ENCODE assay signal across 37 cellular contexts in genomic region chr10:75999515-76000209, GRCh38.
"Had no signal": no experiment of that assay in that cellular context is flagged by ENCODE, and none has a peak within 500 bp of the region (broad histone marks: within the 10 kb centered on the region; RNA-seq: fewer than 3 reads in every experiment).

No MANE protein-coding gene starts in this region.

- H3K27me3 Mint-ChIP-seq: activated naive CD4-positive, alpha-beta T cell treated with anti-CD3 and anti-CD28 coated beads, Interleukin-2, amount 10 ng/mL, durations not matched to agents 7 days and 5 days; activated naive CD4-positive, alpha-beta T cell treated with anti-CD3 and anti-CD28 coated beads, Interleukin-2, amount 50 U/mL, for 24 hours; activated naive CD8-positive, alpha-beta T cell treated with anti-CD3 and anti-CD28 coated beads for 36 hours; activated naive CD8-positive, alpha-beta T cell treated with anti-CD3 and anti-CD28 coated beads, Interleukin-2, amount 10 ng/mL, durations not matched to agents 7 days and 5 days; activated naive CD8-positive, alpha-beta T cell treated with anti-CD3 and anti-CD28 coated beads, Interleukin-2, amount 50 U/mL, for 24 hours; activated T-cell treated with anti-CD3 and anti-CD28 coated beads, Interleukin-2, amount 50 U/mL, for 24 hours; activated T-helper 17 cell treated with anti-CD3 and anti-CD28 coated beads, Interleukin-2, amount 50 U/mL, for 72 hours; central memory CD8-positive, alpha-beta T cell had no signal

- H3K9me3 Mint-ChIP-seq: activated naive CD4-positive, alpha-beta T cell treated with anti-CD3 and anti-CD28 coated beads for 36 hours; activated naive CD4-positive, alpha-beta T cell treated with anti-CD3 and anti-CD28 coated beads, Interleukin-2, amount 10 ng/mL, durations not matched to agents 7 days and 5 days; activated naive CD4-positive, alpha-beta T cell treated with anti-CD3 and anti-CD28 coated beads, Interleukin-2, amount 50 U/mL, for 24 hours; activated naive CD4-positive, alpha-beta T cell treated with anti-CD3 and anti-CD28 coated beads, Interleukin-2, amount 50 U/mL, for 72 hours; activated naive CD8-positive, alpha-beta T cell treated with anti-CD3 and anti-CD28 coated beads for 36 hours; activated naive CD8-positive, alpha-beta T cell treated with anti-CD3 and anti-CD28 coated beads, Interleukin-2, amount 10 ng/mL, durations not matched to agents 7 days and 5 days; activated naive CD8-positive, alpha-beta T cell treated with anti-CD3 and anti-CD28 coated beads, Interleukin-2, amount 50 U/mL, for 24 hours; activated T-cell treated with anti-CD3 and anti-CD28 coated beads, Interleukin-2, amount 50 U/mL, for 24 hours; activated T-cell treated with anti-CD3 and anti-CD28 coated beads, Interleukin-2, amount 50 U/mL, for 4 hours; activated T-cell treated with anti-CD3 and anti-CD28 coated beads, Interleukin-2, amount 50 U/mL, for 72 hours; activated T-helper 1 cell treated with anti-CD3 and anti-CD28 coated beads, Interleukin-12 subunit alpha, Interleukin-12 subunit beta, Interleukin-2, Interleukin-4 antibody, amounts not matched to agents 30 ng/mL and 10 ng/mL and 1 ng/mL, durations not matched to agents 14 hours and 24 hours and 36 hours; activated T-helper 17 cell treated with anti-CD3 and anti-CD28 coated beads, Interleukin-2, amount 50 U/mL, for 72 hours; activated T-helper 2 cell treated with anti-CD3 and anti-CD28 coated beads, Interferon-gamma antibody, Interleukin-2, Interleukin-4, amounts not matched to agents 10 μg/mL and 5 μg/mL and 100 μg/mL, durations not matched to agents 14 hours and 24 hours and 36 hours; brain; central memory CD8-positive, alpha-beta T cell had no signal

- H3K9me3 ChIP-seq: adrenal gland, ascending aorta, body of pancreas, breast epithelium had no signal

- H3K4me1 Mint-ChIP-seq: activated naive CD4-positive, alpha-beta T cell treated with anti-CD3 and anti-CD28 coated beads, Interleukin-2, amount 10 ng/mL, durations not matched to agents 7 days and 5 days; activated naive CD4-positive, alpha-beta T cell treated with anti-CD3 and anti-CD28 coated beads, Interleukin-2, amount 50 U/mL, for 24 hours; activated naive CD8-positive, alpha-beta T cell treated with anti-CD3 and anti-CD28 coated beads for 36 hours; activated naive CD8-positive, alpha-beta T cell treated with anti-CD3 and anti-CD28 coated beads, Interleukin-2, amount 10 ng/mL, durations not matched to agents 7 days and 5 days; activated naive CD8-positive, alpha-beta T cell treated with anti-CD3 and anti-CD28 coated beads, Interleukin-2, amount 50 U/mL, for 24 hours; activated T-helper 17 cell treated with anti-CD3 and anti-CD28 coated beads, Interleukin-2, amount 50 U/mL, for 72 hours; central memory CD8-positive, alpha-beta T cell had no signal

- H3K27ac Mint-ChIP-seq: activated naive CD4-positive, alpha-beta T cell treated with anti-CD3 and anti-CD28 coated beads for 36 hours; activated naive CD4-positive, alpha-beta T cell treated with anti-CD3 and anti-CD28 coated beads, Interleukin-2, amount 10 ng/mL, durations not matched to agents 7 days and 5 days; activated naive CD4-positive, alpha-beta T cell treated with anti-CD3 and anti-CD28 coated beads, Interleukin-2, amount 50 U/mL, for 24 hours; activated naive CD4-positive, alpha-beta T cell treated with anti-CD3 and anti-CD28 coated beads, Interleukin-2, amount 50 U/mL, for 72 hours; activated naive CD8-positive, alpha-beta T cell; activated naive CD8-positive, alpha-beta T cell treated with anti-CD3 and anti-CD28 coated beads for 36 hours; activated naive CD8-positive, alpha-beta T cell treated with anti-CD3 and anti-CD28 coated beads, Interleukin-2, amount 10 ng/mL, durations not matched to agents 7 days and 5 days; activated naive CD8-positive, alpha-beta T cell treated with anti-CD3 and anti-CD28 coated beads, Interleukin-2, amount 50 U/mL, for 24 hours; activated T-cell treated with anti-CD3 and anti-CD28 coated beads, Interleukin-2, amount 50 U/mL, for 24 hours; activated T-cell treated with anti-CD3 and anti-CD28 coated beads, Interleukin-2, amount 50 U/mL, for 72 hours; activated T-helper 1 cell treated with anti-CD3 and anti-CD28 coated beads, Interleukin-12 subunit alpha, Interleukin-12 subunit beta, Interleukin-2, Interleukin-4 antibody, amounts not matched to agents 30 ng/mL and 10 ng/mL and 1 ng/mL, durations not matched to agents 14 hours and 24 hours and 36 hours; activated T-helper 17 cell treated with anti-CD3 and anti-CD28 coated beads, Interleukin-2, amount 50 U/mL, for 72 hours; activated T-helper 2 cell treated with anti-CD3 and anti-CD28 coated beads, Interferon-gamma antibody, Interleukin-2, Interleukin-4, amounts not matched to agents 10 μg/mL and 5 μg/mL and 100 μg/mL, durations not matched to agents 14 hours and 24 hours and 36 hours had no signal

- H3K4me1 ChIP-seq: adrenal gland, ascending aorta, body of pancreas, breast epithelium had no signal

- H3K36me3 ChIP-seq: adrenal gland, ascending aorta, brain microvascular endothelial cell, breast epithelium, cardiac muscle cell had no signal

- H3K27me3 ChIP-seq: adrenal gland, ascending aorta, body of pancreas, brain microvascular endothelial cell, breast epithelium, cardiac muscle cell had no signal

- H3K4me3 ChIP-seq: adrenal gland, ascending aorta, body of pancreas, breast epithelium, cardiac muscle cell had no signal

- DNase-seq: activated effector memory CD4-positive, alpha-beta T cell treated with anti-CD3 and anti-CD28 coated beads, Interleukin-2, amount 50 U/mL, for 16 hours; activated effector memory CD4-positive, alpha-beta T cell treated with Interleukin-2 at 50 U/mL for 16 hours; activated gamma-delta T cell; activated gamma-delta T cell treated with Interleukin-2 at 50 U/mL for 16 hours; activated naive CD4-positive, alpha-beta T cell; activated naive CD4-positive, alpha-beta T cell treated with anti-CD3 and anti-CD28 coated beads for 36 hours; activated naive CD4-positive, alpha-beta T cell treated with anti-CD3 and anti-CD28 coated beads, Interleukin-2, amount 10 ng/mL, durations not matched to agents 7 days and 5 days; activated naive CD4-positive, alpha-beta T cell treated with anti-CD3 and anti-CD28 coated beads, Interleukin-2, amount 50 U/mL, for 16 hours; activated naive CD4-positive, alpha-beta T cell treated with Interleukin-2 at 50 U/mL for 16 hours; activated naive CD8-positive, alpha-beta T cell treated with anti-CD3 and anti-CD28 coated beads for 36 hours; activated naive CD8-positive, alpha-beta T cell treated with anti-CD3 and anti-CD28 coated beads, Interleukin-2, amount 10 ng/mL, durations not matched to agents 7 days and 5 days; activated naive CD8-positive, alpha-beta T cell treated with anti-CD3 and anti-CD28 coated beads, Interleukin-2, amount 50 U/mL, for 24 hours; activated T-cell treated with anti-CD3 and anti-CD28 coated beads, Interleukin-2, amount 50 U/mL, for 1 hour; activated T-cell treated with anti-CD3 and anti-CD28 coated beads, Interleukin-2, amount 50 U/mL, for 24 hours; activated T-cell treated with anti-CD3 and anti-CD28 coated beads, Interleukin-2, amount 50 U/mL, for 4 hours; activated T-cell treated with anti-CD3 and anti-CD28 coated beads, Interleukin-2, amount 50 U/mL, for 48 hours; activated T-cell treated with anti-CD3 and anti-CD28 coated beads, Interleukin-2, amount 50 U/mL, for 72 hours; adrenal gland; amniotic stem cell; amygdala; anterior cingulate cortex; aorta; body of pancreas; brain microvascular endothelial cell; central memory CD4-positive, alpha-beta T cell; cerebellar nuclear complex had no signal

- H3K27ac ChIP-seq: adrenal gland, ascending aorta, body of pancreas, brain microvascular endothelial cell, breast epithelium, cardiac muscle cell had no signal

- H3K4me3 Mint-ChIP-seq: activated naive CD4-positive, alpha-beta T cell treated with anti-CD3 and anti-CD28 coated beads for 36 hours; activated naive CD4-positive, alpha-beta T cell treated with anti-CD3 and anti-CD28 coated beads, Interleukin-2, amount 10 ng/mL, durations not matched to agents 7 days and 5 days; activated naive CD4-positive, alpha-beta T cell treated with anti-CD3 and anti-CD28 coated beads, Interleukin-2, amount 50 U/mL, for 24 hours; activated naive CD8-positive, alpha-beta T cell; activated naive CD8-positive, alpha-beta T cell treated with anti-CD3 and anti-CD28 coated beads for 36 hours; activated naive CD8-positive, alpha-beta T cell treated with anti-CD3 and anti-CD28 coated beads, Interleukin-2, amount 10 ng/mL, durations not matched to agents 7 days and 5 days; activated naive CD8-positive, alpha-beta T cell treated with anti-CD3 and anti-CD28 coated beads, Interleukin-2, amount 50 U/mL, for 24 hours; activated T-cell treated with anti-CD3 and anti-CD28 coated beads, Interleukin-2, amount 50 U/mL, for 24 hours; activated T-cell treated with anti-CD3 and anti-CD28 coated beads, Interleukin-2, amount 50 U/mL, for 4 hours; activated T-cell treated with anti-CD3 and anti-CD28 coated beads, Interleukin-2, amount 50 U/mL, for 72 hours; activated T-helper 1 cell treated with anti-CD3 and anti-CD28 coated beads, Interleukin-12 subunit alpha, Interleukin-12 subunit beta, Interleukin-2, Interleukin-4 antibody, amounts not matched to agents 30 ng/mL and 10 ng/mL and 1 ng/mL, durations not matched to agents 14 hours and 24 hours and 36 hours; activated T-helper 17 cell treated with anti-CD3 and anti-CD28 coated beads, Interleukin-2, amount 50 U/mL, for 72 hours; brain; central memory CD8-positive, alpha-beta T cell had no signal

- H3K36me3 Mint-ChIP-seq: activated naive CD4-positive, alpha-beta T cell treated with anti-CD3 and anti-CD28 coated beads, Interleukin-2, amount 10 ng/mL, durations not matched to agents 7 days and 5 days; activated naive CD4-positive, alpha-beta T cell treated with anti-CD3 and anti-CD28 coated beads, Interleukin-2, amount 50 U/mL, for 24 hours; activated naive CD4-positive, alpha-beta T cell treated with anti-CD3 and anti-CD28 coated beads, Interleukin-2, amount 50 U/mL, for 72 hours; activated naive CD8-positive, alpha-beta T cell; activated naive CD8-positive, alpha-beta T cell treated with anti-CD3 and anti-CD28 coated beads for 36 hours; activated naive CD8-positive, alpha-beta T cell treated with anti-CD3 and anti-CD28 coated beads, Interleukin-2, amount 10 ng/mL, durations not matched to agents 7 days and 5 days; brain had no signal
